Comparison of ENCODE assay signal across 9 cellular contexts in genomic region chr19:1437609-1438008, GRCh38. TPM values are rescaled to one million over a fixed set of nuclear protein-coding genes. Genes with fewer than 3 reads are reported as not detected.
A peak's percentile ranks its signal among the peaks of the same experiment; 100 is the strongest.
DNase-seq lines count a peak whose midpoint lies in the region; ATAC-seq and TF ChIP-seq lines count a peak whose summit lies in the region.
"Had no signal": no experiment of that assay in that cellular context is flagged by ENCODE, and none has a peak within 500 bp of the region (broad histone marks: within the 10 kb centered on the region; RNA-seq: fewer than 3 reads in every experiment).

No MANE protein-coding gene starts in this region.

- no peaks in the 10 kb centered on the region for H3K27me3 ChIP-seq in A673 (replicated peaks; ENCODE audit: insufficient read depth, low read depth, low read length, poor library complexity)
- H3K27me3 ChIP-seq in HCT116 (ENCODE audit: insufficient read depth, low read length), result no peaks in the 10 kb centered on the region

- H3K9me3 ChIP-seq in A673 (ENCODE audit: low read depth, low read length, poor library complexity, severe bottlenecking) (no peaks in the 10 kb centered on the region), HCT116 (ENCODE audit: control insufficient read depth in 1 of 2, insufficient read depth in 1 of 2, low read depth in 1 of 2, low read length in 2 of 2) (no peaks in the 10 kb centered on the region), mesodermal cell (ENCODE audit: control insufficient read depth, low read length) (no peaks in the 10 kb centered on the region)

- CTCF ChIA-PET in A673 (lab: Charles Lee) (interaction anchor here (0.7 kb wide), 1 partner anchor 10 kb away, joined by 3 read pairs; no protein-coding TSS in a partner anchor), HCT116 (lab: Charles Lee) (interaction anchor here (1.1 kb wide), 1 partner anchor 15 kb away, joined by 4 read pairs; no protein-coding TSS in a partner anchor)

- TF ChIP-seq CTCF in A673 (conservative IDR thresholded peaks at IDR 0.05; ENCODE audit: low read depth, low read length) (no peak), HCT116 (IDR thresholded peaks at IDR 0.05 in 2 of 3, conservative IDR thresholded peaks at IDR 0.05 in 1 of 3; ENCODE audit: borderline replicate concordance in 1 of 3, insufficient read depth in 1 of 3, low read depth in 2 of 3, low read length in 2 of 3) (no peak)

- POLR2A ChIA-PET in A673 (lab: Charles Lee; ENCODE audit: low non-redundant PET) (interaction anchor here (1.0 kb wide), 1 partner anchor 19 kb away, joined by 4 read pairs; no protein-coding TSS in a partner anchor), HCT116 (lab: Charles Lee) (no interaction called here)

- TF ChIP-seq POLR2A in HCT116 (IDR thresholded peaks at IDR 0.05; ENCODE audit: borderline replicate concordance, extremely low read depth, insufficient read depth, insufficient read length), result no peak
- TF ChIP-seq POLR2A in GM18505 (IDR thresholded peaks at IDR 0.05; ENCODE audit: borderline replicate concordance, extremely low read depth, insufficient read depth, insufficient read length), result no peak

- H4K20me1 ChIP-seq in HCT116 (ENCODE audit: insufficient read depth), result peaks cover 18% of the 10 kb centered on the region; the same call in 1 of the 2 replicates

- H3K27me3 Mint-ChIP-seq in activated naive CD8-positive, alpha-beta T cell treated with anti-CD3 and anti-CD28 coated beads, Interleukin-2, amount 50 U/mL, for 24 hours, result no peaks in the 10 kb centered on the region

- H3K4me1 ChIP-seq in A673 (ENCODE audit: insufficient read depth, low read length, poor library complexity, severe bottlenecking), result peaks cover 15% of the 10 kb centered on the region
- H3K4me1 ChIP-seq in HCT116 (ENCODE audit: control insufficient read depth in 1 of 2, insufficient read depth in 2 of 2, low read length in 2 of 2), result peaks cover 35 to 53% of the 10 kb centered on the region in 2 experiments
- peaks cover 14% of the 10 kb centered on the region for H3K4me1 ChIP-seq in mesodermal cell (ENCODE audit: control insufficient read depth, insufficient read depth, low read length, poor library complexity, severe bottlenecking)

- H3K4me1 Mint-ChIP-seq in activated naive CD8-positive, alpha-beta T cell treated with anti-CD3 and anti-CD28 coated beads, Interleukin-2, amount 50 U/mL, for 24 hours, result peaks cover 41% of the 10 kb centered on the region

- H3K4me3 ChIP-seq in A673 (ENCODE audit: low read depth, low read length, poor library complexity, severe bottlenecking) (peak overlapping the region; percentile 85), HCT116 (replicated peaks in 1 of 2; ENCODE audit: low read depth in 1 of 2, low read length in 2 of 2) (peak overlapping the region; percentile 25 to 76), mesodermal cell (ENCODE audit: extremely low read depth, insufficient read depth, low read length, poor library complexity, severe bottlenecking) (no peak overlapping the region)

- no peaks in the 10 kb centered on the region for H3K9me2 ChIP-seq in HCT116 (ENCODE audit: insufficient read depth)

- H3K36me3 Mint-ChIP-seq in activated naive CD8-positive, alpha-beta T cell treated with anti-CD3 and anti-CD28 coated beads, Interleukin-2, amount 50 U/mL, for 24 hours (ENCODE audit: low read depth), result peaks cover 42% of the 10 kb centered on the region

- no peaks in the 10 kb centered on the region for H3K9me3 Mint-ChIP-seq in activated naive CD8-positive, alpha-beta T cell treated with anti-CD3 and anti-CD28 coated beads, Interleukin-2, amount 50 U/mL, for 24 hours

- no peak overlapping the region for H2AFZ ChIP-seq in HCT116 (ENCODE audit: low read depth, low read length, poor library complexity, severe bottlenecking)

- peak overlapping the region; percentile 98 for H3K9ac ChIP-seq in HCT116 (ENCODE audit: low read length)

- 93% methylated on average over 6 to 7 of the region's 8 CpGs for WGBS in mesodermal cell (ENCODE audit: insufficient coverage in 2 of 2), 2 experiments

- H3K36me3 ChIP-seq in A673 (ENCODE audit: insufficient read depth, low read length, poor library complexity, severe bottlenecking), result peaks cover 61% of the 10 kb centered on the region
- H3K36me3 ChIP-seq in HCT116 (ENCODE audit: control insufficient read depth in 1 of 2, insufficient read depth in 2 of 2, low read length in 2 of 2), result peaks cover 24 to 53% of the 10 kb centered on the region in 2 experiments
- H3K36me3 ChIP-seq in mesodermal cell (ENCODE audit: control insufficient read depth, insufficient read depth, low read length), result peaks cover 64% of the 10 kb centered on the region

- no peak for ATAC-seq in HCT116
- no peak for ATAC-seq in activated naive CD8-positive, alpha-beta T cell treated with anti-CD3 and anti-CD28 coated beads, Interleukin-2, amount 50 U/mL, for 24 hours
- no peak for ATAC-seq in GM18505 (IDR thresholded peaks at IDR 0.05; ENCODE audit: unreplicated experiment)

- RAD21 ChIA-PET in HCT116 (lab: Charles Lee; ENCODE audit: low non-redundant PET in 1 of 2, low total read pairs in 2 of 2, uncharacterized antibody in 2 of 2, unreplicated experiment in 2 of 2), result no interaction called here

- peak overlapping the region; percentile 99 for H3K27ac Mint-ChIP-seq in activated naive CD8-positive, alpha-beta T cell treated with anti-CD3 and anti-CD28 coated beads, Interleukin-2, amount 50 U/mL, for 24 hours

- H3K79me2 ChIP-seq in HCT116 (ENCODE audit: insufficient read depth, low read length), result peaks cover 48% of the 10 kb centered on the region

- H3K4me2 ChIP-seq in HCT116 (ENCODE audit: low read length), result peak overlapping the region; percentile 93

- H3K27ac ChIP-seq in A673 (ENCODE audit: low read depth, low read length, poor library complexity, severe bottlenecking) (peak overlapping the region; percentile 94), HCT116 (ENCODE audit: low read depth, low read length) (peak overlapping the region; percentile 82), mesodermal cell (ENCODE audit: low read depth, low read length, severe bottlenecking) (peak overlapping the region; percentile 30)

- no peak for TF ChIP-seq RAD21 in HCT116 (IDR thresholded peaks at IDR 0.05; ENCODE audit: low read depth)

- peak overlapping the region; percentile 94 for H3K4me3 Mint-ChIP-seq in activated naive CD8-positive, alpha-beta T cell treated with anti-CD3 and anti-CD28 coated beads, Interleukin-2, amount 50 U/mL, for 24 hours

- DNase-seq in A673 (ENCODE audit: low spot score) (no peak), HCT116 (ENCODE audit: low read depth, low spot score) (no peak), NOMO-1 (lab: John Stamatoyannopoulos, UW; ENCODE audit: unreplicated experiment in 2 of 2) (no peak), HPDE6-E6E7 (ENCODE audit: extremely low spot score) (no peak), NCI-H2029 treated with DMSO at 0.1 percent for 48 hours (lab: John Stamatoyannopoulos, UW) (no peak)
- no peak for DNase-seq in activated naive CD8-positive, alpha-beta T cell treated with anti-CD3 and anti-CD28 coated beads, Interleukin-2, amount 50 U/mL, for 24 hours
- DNase-seq: cortex of kidney had no signal

- no TSS peak for BruUV-seq in A673 (replicated peaks; lab: Mats Ljungman, UMichigan)
- BruUV-seq in HCT116 (replicated peaks; lab: Mats Ljungman, UMichigan), result no TSS peak

- intact Hi-C loops in A673 (cut with micrococcal nuclease; ENCODE audit: unreplicated experiment) (no loop called here), HCT116 (cut with micrococcal nuclease) (no loop called here)

TF ChIP-seq in HCT116, 20 proteins besides CTCF, POLR2A, EP300 and RAD21 (continues in another document):
- TF ChIP-seq EZH2 (IDR thresholded peaks at IDR 0.05) (no peak), REST (IDR thresholded peaks at IDR 0.05; ENCODE audit: low read depth) (no peak), SIN3A (IDR thresholded peaks at IDR 0.05; ENCODE audit: low read depth) (no peak)

RNA-seq across cellular contexts. Expression of gene RPS15, which starts 0.6 kb away (rescaled TPM):
- total RNA-seq in A673 (2021) (1,685 and 1,696 TPM in 2 replicates), HCT116 (2021; ENCODE audit: unreplicated experiment) (1,862 TPM)
- 2,807 and 2,860 TPM in 2 replicates for polyA plus RNA-seq in HCT116 (2012)
- 2,052 TPM for polyA plus RNA-seq in mesodermal cell (2013, experiment 1 of 2)
- 1,718 TPM for polyA plus RNA-seq in mesodermal cell (2013, experiment 2 of 2)

RNA-seq across cellular contexts. Expression of gene APC2, which starts 12.3 kb away (rescaled TPM):
- total RNA-seq in A673 (2021), result 1.3 and 1.9 TPM in 2 replicates
- total RNA-seq in HCT116 (2021; ENCODE audit: unreplicated experiment), result 1.6 TPM
- 0.62 and 0.66 TPM in 2 replicates for polyA plus RNA-seq in HCT116 (2012)
- 1.6 TPM for polyA plus RNA-seq in mesodermal cell (2013, experiment 1 of 2)
- polyA plus RNA-seq in mesodermal cell (2013, experiment 2 of 2), result 1.5 TPM

RNA-seq across cellular contexts. Expression of gene DAZAP1, which starts 30.2 kb away (rescaled TPM):
- total RNA-seq in A673 (2021), result 222 and 229 TPM in 2 replicates
- total RNA-seq in HCT116 (2021; ENCODE audit: unreplicated experiment), result 191 TPM
- 98.2 and 111 TPM in 2 replicates for polyA plus RNA-seq in HCT116 (2012)
- 109 TPM for polyA plus RNA-seq in mesodermal cell (2013, experiment 1 of 2)
- 96.2 TPM for polyA plus RNA-seq in mesodermal cell (2013, experiment 2 of 2)

RNA-seq across cellular contexts. Expression of gene GAMT, which starts 36.3 kb away (rescaled TPM):
- total RNA-seq in A673 (2021) (18.8 and 28.5 TPM in 2 replicates), HCT116 (2021; ENCODE audit: unreplicated experiment) (102 TPM)
- 105 and 119 TPM in 2 replicates for polyA plus RNA-seq in HCT116 (2012)
- 33.7 TPM for polyA plus RNA-seq in mesodermal cell (2013, experiment 1 of 2)
- 34.8 TPM for polyA plus RNA-seq in mesodermal cell (2013, experiment 2 of 2)

RNA-seq across cellular contexts. Expression of gene C19orf25, which starts 41.4 kb away (rescaled TPM):
- total RNA-seq in A673 (2021), result 35.0 and 37.1 TPM in 2 replicates
- total RNA-seq in HCT116 (2021; ENCODE audit: unreplicated experiment), result 48.8 TPM
- 25.7 and 32.1 TPM in 2 replicates for polyA plus RNA-seq in HCT116 (2012)
- polyA plus RNA-seq in mesodermal cell (2013, experiment 1 of 2), result 27.0 TPM
- 19.3 TPM for polyA plus RNA-seq in mesodermal cell (2013, experiment 2 of 2)

Comparison
In these comparisons a context has a peak if more than half of its experiments do, and no peak if none do; other contexts are left out.
1. H3K27ac ChIP-seq: peak in every context shown above with its lines; median percentile 94 in A673; 82 in HCT116; 30 in mesodermal cell.